ENCODE assay signal across 12 cellular contexts in genomic region chr17:36082062-36082461, GRCh38. TPM values are rescaled to one million over a fixed set of nuclear protein-coding genes. Genes with fewer than 3 reads are reported as not detected.
A peak's percentile ranks its signal among the peaks of the same experiment; 100 is the strongest.
DNase-seq lines count a peak whose midpoint lies in the region; ATAC-seq and TF ChIP-seq lines count a peak whose summit lies in the region.
"Had no signal": no experiment of that assay in that cellular context is flagged by ENCODE, and none has a peak within 500 bp of the region (broad histone marks: within the 10 kb centered on the region; RNA-seq: fewer than 3 reads in every experiment).

No MANE protein-coding gene starts in this region.

- H3K4me1 Mint-ChIP-seq in endodermal cell, result peaks cover 7% of the 10 kb centered on the region

- no peak overlapping the region for H3K9ac ChIP-seq in endodermal cell (ENCODE audit: extremely low read depth, low read length, poor library complexity, severe bottlenecking)

- H3K4me3 ChIP-seq in GM08714 (ENCODE audit: low read length) (peak overlapping the region; percentile 56; the same call in 1 of the 2 replicates), endodermal cell (ENCODE audit: low read length) (no peak overlapping the region)
- H3K4me3 ChIP-seq: lung had no signal

- 89% methylated on average over 3 of the region's 3 CpGs; no CpG with 5 or more reads in 1 of the 2 experiments for WGBS in endodermal cell (ENCODE audit: insufficient coverage in 1 of 2, insufficient read length in 1 of 2), 2 experiments

- no peaks in the 10 kb centered on the region for H3K27me3 ChIP-seq in endodermal cell (ENCODE audit: control insufficient read depth, insufficient read depth, low read length, poor library complexity, severe bottlenecking)

- peaks cover 3% of the 10 kb centered on the region for H3K27me3 Mint-ChIP-seq in endodermal cell (ENCODE audit: insufficient read depth)

- H3K9me3 Mint-ChIP-seq in endodermal cell, result no peaks in the 10 kb centered on the region

- no peak for TF ChIP-seq CTCF in endodermal cell (conservative IDR thresholded peaks at IDR 0.05)

- no peaks in the 10 kb centered on the region for H3K36me3 ChIP-seq in endodermal cell (ENCODE audit: control insufficient read depth, insufficient read depth, low read length)

- peak; percentile 44 for ATAC-seq in GM19455 (IDR thresholded peaks at IDR 0.05; ENCODE audit: unreplicated experiment)
- peak; percentile 44 for ATAC-seq in HG03432 (IDR thresholded peaks at IDR 0.05; ENCODE audit: unreplicated experiment)
- ATAC-seq in left lobe of liver, result no peak
- ATAC-seq: Panc1 had no signal

- DNase-seq in endodermal cell (no peak), GM19240 (ENCODE audit: insufficient read length, low spot score) (no peak), left lobe of liver (ENCODE audit: low spot score) (no peak), retina (no peak)
- DNase-seq in activated CD4-positive, alpha-beta T cell treated with anti-CD3 and anti-CD28 coated beads, Interleukin-2, amount 50 U/mL, for 48 hours, result no peak
- DNase-seq: NCI-H187 had no signal

- no peaks in the 10 kb centered on the region for H3K4me1 ChIP-seq in endodermal cell (ENCODE audit: control insufficient read depth, insufficient read depth, low read length)

- H3K27ac Mint-ChIP-seq in endodermal cell, result peak overlapping the region; percentile 52

- no peaks in the 10 kb centered on the region for H3K36me3 Mint-ChIP-seq in endodermal cell (ENCODE audit: low read depth)

- H3K4me3 Mint-ChIP-seq in endodermal cell, result no peak overlapping the region

- H3K27ac ChIP-seq in endodermal cell (ENCODE audit: low read depth, low read length), result no peak overlapping the region

- H3K9me3 ChIP-seq in endodermal cell (ENCODE audit: control insufficient read depth, low read length), result no peaks in the 10 kb centered on the region

RNA-seq across cellular contexts. Expression of gene CCL3, which starts 7.9 kb away (rescaled TPM):
- total RNA-seq in endodermal cell (not detected), left lobe of liver (2.0 TPM)
- polyA plus RNA-seq in endodermal cell (2013, experiment 1 of 2), result not detected
- polyA plus RNA-seq in endodermal cell (2013, experiment 2 of 2), result not detected
- total RNA-seq: bronchial epithelial cell had no signal

RNA-seq across cellular contexts. Expression of gene CCL18, which starts 18.0 kb away (rescaled TPM):
- total RNA-seq in endodermal cell, result not detected
- not detected for polyA plus RNA-seq in endodermal cell (2013, experiment 1 of 2)
- not detected for polyA plus RNA-seq in endodermal cell (2013, experiment 2 of 2)
- 0.33 TPM for total RNA-seq in left lobe of liver

RNA-seq across cellular contexts. Expression of gene CCL4, which starts 21.6 kb away (rescaled TPM):
- not detected for total RNA-seq in endodermal cell
- polyA plus RNA-seq in endodermal cell (2013, experiment 1 of 2), result not detected
- polyA plus RNA-seq in endodermal cell (2013, experiment 2 of 2), result not detected
- total RNA-seq in left lobe of liver, result 1.2 TPM
- total RNA-seq: bronchial epithelial cell had no signal
